Comparison of ENCODE assay signal across 13 cellular contexts in genomic region chr9:21688108-21689102, GRCh38.
DNase-seq lines count a peak whose midpoint lies in the region; ATAC-seq and TF ChIP-seq lines count a peak whose summit lies in the region.
"Had no signal": no experiment of that assay in that cellular context is flagged by ENCODE, and none has a peak within 500 bp of the region (broad histone marks: within the 10 kb centered on the region; RNA-seq: fewer than 3 reads in every experiment).

No MANE protein-coding gene starts in this region.

- H3K27ac ChIP-seq in esophagus squamous epithelium = peak overlapping the region; percentile 68 to 78 (median 74)
- H3K27ac ChIP-seq: 22Rv1 had no signal

- intact Hi-C loops in esophagus squamous epithelium (cut with DNase I) = no loop called here

- H3K4me1 ChIP-seq in esophagus squamous epithelium (peaks cover 4 to 62% (median 26%) of the 10 kb centered on the region in 3 donors), skeletal muscle satellite cell (ENCODE audit: control insufficient read depth, insufficient read depth, low read length) (peaks cover 74% of the 10 kb centered on the region)
- H3K4me1 ChIP-seq: tibial nerve had no signal

- DNase-seq in DMS 273 (lab: John Stamatoyannopoulos, UW; ENCODE audit: unreplicated experiment) = peak; percentile 70
- no peak for DNase-seq in DMS 273 treated with DMSO at 0.1 percent for 48 hours (lab: John Stamatoyannopoulos, UW)
- peak; percentile 98 for DNase-seq in RKO (ENCODE audit: low spot score)
- no peak for DNase-seq in esophagus squamous epithelium (lab: John Stamatoyannopoulos, UW)
- no peak for DNase-seq in NCI-H146 treated with DMSO at 0.1 percent for 48 hours (lab: John Stamatoyannopoulos, UW; ENCODE audit: unreplicated experiment)
- no peak for DNase-seq in erythroblast (lab: John Stamatoyannopoulos, UW)
- DNase-seq: glutamatergic neuron, NCI-H82, retina had no signal

- peak overlapping the region; percentile 81 for H3K4me2 ChIP-seq in skeletal muscle satellite cell (ENCODE audit: low read length)

- no peaks in the 10 kb centered on the region for H3K9me3 ChIP-seq in esophagus squamous epithelium
- H3K9me3 ChIP-seq in skeletal muscle satellite cell (replicated peaks; ENCODE audit: low read length) = no peaks in the 10 kb centered on the region
- H3K9me3 ChIP-seq: tibial nerve had no signal

- TF ChIP-seq POLR2A in esophagus squamous epithelium (IDR thresholded peaks at IDR 0.05) (no peak), erythroblast (IDR thresholded peaks at IDR 0.05; ENCODE audit: low read length) (no peak)

- H3K36me3 ChIP-seq in esophagus squamous epithelium (no peaks in the 10 kb centered on the region), skeletal muscle satellite cell (ENCODE audit: insufficient read depth, low read length) (no peaks in the 10 kb centered on the region)
- H3K36me3 ChIP-seq: tibial nerve had no signal

- TF ChIP-seq CTCF in esophagus squamous epithelium (IDR thresholded peaks at IDR 0.05) = peak in 1 of 6 experiments; percentile 13

- peak overlapping the region; percentile 83 for H3K9ac ChIP-seq in skeletal muscle satellite cell (ENCODE audit: low read depth, low read length)

- 32 to 34% methylated on average over 8 of the region's 8 CpGs for WGBS in esophagus squamous epithelium, 2 donors

- no peak for ATAC-seq in HG02623 (IDR thresholded peaks at IDR 0.05; ENCODE audit: unreplicated experiment)

- peak overlapping the region in 3 of 4 donors; percentile 7 to 42 (median 17) for H3K4me3 ChIP-seq in esophagus squamous epithelium
- H3K4me3 ChIP-seq in skeletal muscle satellite cell (ENCODE audit: low read length) = peak overlapping the region; percentile 57

- no peaks in the 10 kb centered on the region for H3K27me3 ChIP-seq in esophagus squamous epithelium
- no peaks in the 10 kb centered on the region for H3K27me3 ChIP-seq in skeletal muscle satellite cell (ENCODE audit: control insufficient read depth, insufficient read depth, low read length)
- H3K27me3 ChIP-seq: tibial nerve had no signal

Comparison
In these comparisons a context has a peak if more than half of its experiments do, and no peak if none do; other contexts are left out.
1. DNase-seq: peak in DMS 273 (single experiment) and RKO (single experiment); none in DMS 273 treated with DMSO at 0.1 percent for 48 hours (single experiment), esophagus squamous epithelium (single experiment), NCI-H146 treated with DMSO at 0.1 percent for 48 hours (single experiment) and erythroblast (0 of 2).